11 cellular contexts compared by ENCODE assay signal in genomic region chr4:16079046-16079445, GRCh38. TPM values are rescaled to one million over a fixed set of nuclear protein-coding genes. Genes with fewer than 3 reads are reported as not detected.
DNase-seq lines count a peak whose midpoint lies in the region; ATAC-seq and TF ChIP-seq lines count a peak whose summit lies in the region.
"Had no signal": no experiment of that assay in that cellular context is flagged by ENCODE, and none has a peak within 500 bp of the region (broad histone marks: within the 10 kb centered on the region; RNA-seq: fewer than 3 reads in every experiment).

No MANE protein-coding gene starts in this region.

- no peak overlapping the region for H2BK12ac ChIP-seq in trophoblast cell (ENCODE audit: low read length)

- peaks cover 25% of the 10 kb centered on the region for H3K27me3 ChIP-seq in MM.1S (replicated peaks; ENCODE audit: insufficient read depth, low read length)
- no peaks in the 10 kb centered on the region for H3K27me3 ChIP-seq in trophoblast cell (ENCODE audit: insufficient read depth, low read length)

- H4K12ac ChIP-seq in trophoblast cell (ENCODE audit: low read depth, low read length): no peak overlapping the region

- no peaks in the 10 kb centered on the region for H3K9me3 Mint-ChIP-seq in WTC11
- H3K9me3 Mint-ChIP-seq: activated T-helper 2 cell treated with anti-CD3 and anti-CD28 coated beads, Interferon-gamma antibody, Interleukin-2, Interleukin-4, amounts not matched to agents 10 μg/mL and 5 μg/mL and 100 μg/mL, durations not matched to agents 14 hours and 24 hours and 36 hours; naive B cell had no signal

- intact Hi-C loops in lower leg skin (cut with DNase I; ENCODE audit: low total_unique reads): no loop called here

- H3K4me1 Mint-ChIP-seq in WTC11: peaks cover 60% of the 10 kb centered on the region

- CTCF ChIA-PET in WTC11 (lab: Charles Lee): interaction anchor here (1.0 kb wide), 1 partner anchor 127 kb away, joined by 3 read pairs; no protein-coding TSS in a partner anchor

- peak; percentile 15 for DNase-seq in MM.1S
- peak in 1 of 2 donors; percentile 15 for DNase-seq in trophoblast cell
- no peak for DNase-seq in lower leg skin (ENCODE audit: low spot score in 2 of 2)
- DNase-seq in WTC11 (ENCODE audit: low spot score): no peak
- DNase-seq in HuH-7 (ENCODE audit: low spot score): no peak
- DNase-seq: naive B cell, SHP77 treated with DMSO at 0.1 percent for 48 hours had no signal

- H2AFZ ChIP-seq in MM.1S (ENCODE audit: low read length) (no peak overlapping the region), trophoblast cell (ENCODE audit: insufficient read depth, low read length, poor library complexity) (no peak overlapping the region)

- no peak overlapping the region for H3K4me2 ChIP-seq in MM.1S (ENCODE audit: low read depth, low read length)
- H3K4me2 ChIP-seq in trophoblast cell (ENCODE audit: low read length): no peak overlapping the region

- H3K4me1 ChIP-seq in MM.1S (ENCODE audit: low read length) (no peaks in the 10 kb centered on the region), trophoblast cell (ENCODE audit: control insufficient read depth in 1 of 2, insufficient read depth in 2 of 2, low read length in 2 of 2) (peaks cover 5 to 12% of the 10 kb centered on the region in 2 experiments)

- no peaks in the 10 kb centered on the region for H3F3A ChIP-seq in MM.1S (ENCODE audit: insufficient read depth, low read length)

- no peak for TF ChIP-seq POLR2A in lower leg skin (IDR thresholded peaks at IDR 0.05)

- no peak overlapping the region for H2BK5ac ChIP-seq in trophoblast cell (ENCODE audit: low read depth, low read length, poor library complexity)

- ATAC-seq in GM19043 (IDR thresholded peaks at IDR 0.05; ENCODE audit: low read depth, unreplicated experiment) (peak; percentile 60), HG02623 (IDR thresholded peaks at IDR 0.05; ENCODE audit: unreplicated experiment) (peak; percentile 71), WTC11 (no peak), GM18498 (IDR thresholded peaks at IDR 0.05; ENCODE audit: unreplicated experiment) (no peak)

- no peak overlapping the region for H3K27ac Mint-ChIP-seq in WTC11
- H3K27ac Mint-ChIP-seq: activated T-helper 2 cell treated with anti-CD3 and anti-CD28 coated beads, Interferon-gamma antibody, Interleukin-2, Interleukin-4, amounts not matched to agents 10 μg/mL and 5 μg/mL and 100 μg/mL, durations not matched to agents 14 hours and 24 hours and 36 hours had no signal

- peaks cover 24% of the 10 kb centered on the region for H3K36me3 Mint-ChIP-seq in WTC11
- H3K36me3 Mint-ChIP-seq: naive B cell had no signal

- TF ChIP-seq CTCF in MM.1S (IDR thresholded peaks at IDR 0.05; ENCODE audit: low read length) (no peak), lower leg skin (IDR thresholded peaks at IDR 0.05) (no peak), WTC11 (IDR thresholded peaks at IDR 0.05) (no peak)

- H3K79me2 ChIP-seq in MM.1S (ENCODE audit: low read length): no peaks in the 10 kb centered on the region
- H3K79me2 ChIP-seq in trophoblast cell (ENCODE audit: control insufficient read depth, insufficient read depth, low read length, poor library complexity): peaks cover 7% of the 10 kb centered on the region

- H3K27me3 Mint-ChIP-seq in WTC11 (ENCODE audit: low read depth): peaks cover 18% of the 10 kb centered on the region

- WGBS in trophoblast cell (ENCODE audit: extremely low coverage, insufficient coverage, insufficient read length): no CpG with 5 or more reads among the region's 1 CpG
- WGBS in lower leg skin, 2 donors: 54 to 57% methylated on average over 1 of the region's 1 CpG

- no peak overlapping the region for H2AK5ac ChIP-seq in trophoblast cell (ENCODE audit: low read length)

- no peak overlapping the region for H3K14ac ChIP-seq in trophoblast cell (ENCODE audit: low read length)

- H3K9me3 ChIP-seq in MM.1S (replicated peaks; ENCODE audit: insufficient read depth, low read length): no peaks in the 10 kb centered on the region
- H3K9me3 ChIP-seq in trophoblast cell (ENCODE audit: insufficient read depth, low read depth, low read length): no peaks in the 10 kb centered on the region

- H4K20me1 ChIP-seq in MM.1S (ENCODE audit: insufficient read depth, low read length): no peaks in the 10 kb centered on the region

- H3K9ac ChIP-seq in MM.1S (ENCODE audit: low read length): no peak overlapping the region
- peak overlapping the region; percentile 21 for H3K9ac ChIP-seq in trophoblast cell (ENCODE audit: low read length)

- H3K4me3 Mint-ChIP-seq in WTC11: no peak overlapping the region

- no peak overlapping the region for H3K18ac ChIP-seq in trophoblast cell (ENCODE audit: low read length)

- H3K36me3 ChIP-seq in MM.1S (replicated peaks; ENCODE audit: insufficient read depth, low read length) (no peaks in the 10 kb centered on the region), trophoblast cell (ENCODE audit: control insufficient read depth in 1 of 2, insufficient read depth in 2 of 2, low read length in 2 of 2) (peaks cover 0 to 4% of the 10 kb centered on the region in 2 experiments)

- POLR2A ChIA-PET in WTC11 (lab: Charles Lee): no interaction called here

- no peaks in the 10 kb centered on the region for H3K9me2 ChIP-seq in MM.1S (replicated peaks; ENCODE audit: insufficient read depth, low read length)

- H3K79me1 ChIP-seq in trophoblast cell (ENCODE audit: low read length): peaks cover 6% of the 10 kb centered on the region

- H3K27ac ChIP-seq in MM.1S (ENCODE audit: low read length) (no peak overlapping the region), trophoblast cell (ENCODE audit: low read depth, low read length) (no peak overlapping the region)

- H3K23ac ChIP-seq in trophoblast cell (ENCODE audit: low read length): peak overlapping the region; percentile 70

- H4K8ac ChIP-seq in trophoblast cell (ENCODE audit: low read depth, low read length): no peak overlapping the region

- H3K4me3 ChIP-seq in MM.1S (ENCODE audit: low read length) (no peak overlapping the region), trophoblast cell (ENCODE audit: low read depth, low read length) (no peak overlapping the region), lower leg skin (ENCODE audit: low read depth, poor library complexity, severe bottlenecking) (no peak overlapping the region)

- H2BK120ac ChIP-seq in trophoblast cell (ENCODE audit: insufficient read depth, low read length, poor library complexity): no peak overlapping the region

- H3K4ac ChIP-seq in trophoblast cell (ENCODE audit: low read depth, low read length): no peak overlapping the region

- H4K91ac ChIP-seq in trophoblast cell (ENCODE audit: low read depth, low read length): no peak overlapping the region

TF ChIP-seq in WTC11, 78 proteins besides CTCF, POLR2A, EP300 and RAD21:
- TF ChIP-seq FOXK1 (CRISPR knock-in tag; IDR thresholded peaks at IDR 0.05): no peak
- TF ChIP-seq HMGXB4 (CRISPR knock-in tag; IDR thresholded peaks at IDR 0.05): no peak
- TF ChIP-seq FOXP1 (CRISPR knock-in tag; IDR thresholded peaks at IDR 0.05; ENCODE audit: borderline replicate concordance): no peak
- TF ChIP-seq MXD4 (CRISPR knock-in tag; IDR thresholded peaks at IDR 0.05; ENCODE audit: borderline replicate concordance): no peak
- no peak for TF ChIP-seq ZNF138 (CRISPR knock-in tag; conservative IDR thresholded peaks at IDR 0.05)

RNA-seq across cellular contexts. Expression of gene PROM1, which starts 4.8 kb away (rescaled TPM):
- polyA plus RNA-seq in trophoblast cell (2013): 20.9 and 24.0 TPM in 2 replicates
- total RNA-seq in lower leg skin (1 to 10 TPM; 1.3 to 7.6 (median 2.9) TPM), WTC11 (2021) (56.5 to 65.1 TPM (median 56.8 TPM) in 3 replicates)

Comparison
In these comparisons a context has a peak if more than half of its experiments do, and no peak if none do; other contexts are left out.
1. ATAC-seq: peak in GM19043 (single experiment) and HG02623 (single experiment); none in WTC11 (single experiment) and GM18498 (single experiment).